Comparison of ENCODE assay signal across 1 cellular context in genomic region chr7:116139007-116139406, GRCh38.
TF ChIP-seq lines count a peak whose summit lies in the region.

No MANE protein-coding gene starts in this region.

TF ChIP-seq in K562, 482 proteins besides CTCF, POLR2A, EP300 and RAD21 (continued from another document):
- no peak for TF ChIP-seq ZNF407 (IDR thresholded peaks at IDR 0.05; ENCODE audit: low read depth)
